In the genomic region with DNA sequence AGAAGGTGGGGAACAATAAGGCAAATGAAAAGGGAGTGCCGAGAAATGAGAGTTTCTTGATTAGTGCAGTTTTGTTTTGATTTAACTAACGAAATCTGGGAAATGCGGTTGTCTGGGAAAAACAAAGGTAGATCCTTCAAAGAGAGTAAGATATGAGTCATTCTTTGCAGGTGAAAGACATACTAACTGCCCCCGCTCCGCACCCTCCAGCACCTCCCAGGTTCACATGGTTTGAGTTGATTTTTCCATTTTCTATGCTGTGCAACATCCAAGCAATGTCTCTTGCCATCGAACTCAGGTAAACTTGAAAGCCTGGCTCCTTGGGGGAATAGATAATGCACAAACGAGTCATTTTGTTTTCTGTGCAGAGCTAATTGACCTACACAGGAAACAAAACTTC, we compare ENCODE assay signal across 17 cellular contexts.
A peak's percentile ranks its signal among the peaks of the same experiment; 100 is the strongest.
DNase-seq lines count a peak whose midpoint lies in the region; ATAC-seq and TF ChIP-seq lines count a peak whose summit lies in the region.
"Had no signal": no experiment of that assay in that cellular context is flagged by ENCODE, and none has a peak within 500 bp of the region (broad histone marks: within the 10 kb centered on the region; RNA-seq: fewer than 3 reads in every experiment).

No MANE protein-coding gene starts in this region.

- peak; percentile 12 for DNase-seq in stimulated activated CD4-positive, alpha-beta T cell treated with anti-CD3 and anti-CD28 coated beads, Interleukin-15, amount 100 ng/mL, for 24 hours
- no peak for DNase-seq in stimulated activated CD4-positive, alpha-beta T cell treated with anti-CD3 and anti-CD28 coated beads, Interleukin-4, amount 100 ng/mL, for 24 hours
- no peak for DNase-seq in GM23338 (ENCODE audit: low spot score)
- DNase-seq in SW480 (ENCODE audit: low spot score), result peak; percentile 40
- no peak for DNase-seq in osteoblast (ENCODE audit: insufficient read length, low spot score, missing footprints)
- DNase-seq in right lobe of liver, result no peak
- no peak for DNase-seq in gastrocnemius medialis
- DNase-seq in effector memory CD8-positive, alpha-beta T cell, result no peak
- DNase-seq: ACHN; Calu3; CD4-positive, CD25-positive, alpha-beta regulatory T cell; KG1; NCI-H1436; NCI-H2029; NCI-H510A; NCI-H774 had no signal

- no peaks in the 10 kb centered on the region for H3K4me1 Mint-ChIP-seq in GM23338
- H3K4me1 Mint-ChIP-seq in effector memory CD8-positive, alpha-beta T cell (ENCODE audit: low read depth in 2 of 2), result no peaks in the 10 kb centered on the region
- H3K4me1 Mint-ChIP-seq: B cell had no signal

- H3K79me2 ChIP-seq in GM23338 (replicated peaks; ENCODE audit: insufficient read depth) (no peaks in the 10 kb centered on the region), osteoblast (ENCODE audit: insufficient read depth, low read length) (no peaks in the 10 kb centered on the region)

- H3K36me3 ChIP-seq in GM23338 (ENCODE audit: insufficient read depth) (no peaks in the 10 kb centered on the region), osteoblast (ENCODE audit: insufficient read depth, low read length) (no peaks in the 10 kb centered on the region), right lobe of liver (no peaks in the 10 kb centered on the region), gastrocnemius medialis (no peaks in the 10 kb centered on the region)

- no peaks in the 10 kb centered on the region for H3K27me3 Mint-ChIP-seq in GM23338 (ENCODE audit: insufficient read depth, low read depth, poor library complexity)
- no peaks in the 10 kb centered on the region for H3K27me3 Mint-ChIP-seq in effector memory CD8-positive, alpha-beta T cell

- in situ Hi-C loops in gastrocnemius medialis (cut with MboI; ENCODE audit: low sequenced_read_pairs in 4 of 4), result no loop called here

- H3K27me3 ChIP-seq in GM23338 (ENCODE audit: insufficient read depth), result no peaks in the 10 kb centered on the region
- no peaks in the 10 kb centered on the region for H3K27me3 ChIP-seq in osteoblast (ENCODE audit: insufficient read depth, low read length)
- no peaks in the 10 kb centered on the region for H3K27me3 ChIP-seq in right lobe of liver
- H3K27me3 ChIP-seq in gastrocnemius medialis, result no peaks in the 10 kb centered on the region

- H3K4me3 ChIP-seq in GM23338, result no peak overlapping the region
- no peak overlapping the region for H3K4me3 ChIP-seq in osteoblast (ENCODE audit: insufficient read depth, low read length)
- H3K4me3 ChIP-seq in right lobe of liver, result no peak overlapping the region
- no peak overlapping the region for H3K4me3 ChIP-seq in gastrocnemius medialis

- H3K27ac ChIP-seq in GM23338 (ENCODE audit: low read depth), result no peak overlapping the region
- H3K27ac ChIP-seq in osteoblast (ENCODE audit: low read depth, low read length), result peak overlapping the region; percentile 53
- no peak overlapping the region for H3K27ac ChIP-seq in right lobe of liver
- H3K27ac ChIP-seq in gastrocnemius medialis, result no peak overlapping the region

- H2AFZ ChIP-seq in GM23338 (peak overlapping the region; percentile 48; the same call in 1 of the 2 replicates), osteoblast (ENCODE audit: low read length) (no peak overlapping the region)

- 80% methylated on average over 7 of the region's 7 CpGs for WGBS in right lobe of liver (ENCODE audit: insufficient coverage, low coverage, low lambda C conversion rate, missing lambda C conversion rate)

- H3K4me3 Mint-ChIP-seq in GM23338, result no peak overlapping the region
- no peak overlapping the region for H3K4me3 Mint-ChIP-seq in effector memory CD8-positive, alpha-beta T cell
- H3K4me3 Mint-ChIP-seq: B cell had no signal

- H3K9me3 ChIP-seq in osteoblast (ENCODE audit: low read depth, low read length) (no peaks in the 10 kb centered on the region), right lobe of liver (no peaks in the 10 kb centered on the region), gastrocnemius medialis (no peaks in the 10 kb centered on the region)

- H4K20me1 ChIP-seq in GM23338 (replicated peaks; ENCODE audit: insufficient read depth), result no peaks in the 10 kb centered on the region
- no peaks in the 10 kb centered on the region for H4K20me1 ChIP-seq in osteoblast (ENCODE audit: insufficient read depth, low read length)

- no peak overlapping the region for H3K27ac Mint-ChIP-seq in GM23338
- H3K27ac Mint-ChIP-seq in effector memory CD8-positive, alpha-beta T cell, result no peak overlapping the region
- H3K27ac Mint-ChIP-seq: B cell; CD4-positive, CD25-positive, alpha-beta regulatory T cell had no signal

- no peak for TF ChIP-seq CTCF in GM23338 (conservative IDR thresholded peaks at IDR 0.05; ENCODE audit: low read depth in 2 of 2)
- TF ChIP-seq CTCF in osteoblast (IDR thresholded peaks at IDR 0.05; ENCODE audit: extremely low read depth, low read depth, low read length), result no peak
- no peak for TF ChIP-seq CTCF in right lobe of liver (IDR thresholded peaks at IDR 0.05)
- TF ChIP-seq CTCF in gastrocnemius medialis (IDR thresholded peaks at IDR 0.05 in 4 of 5, conservative IDR thresholded peaks at IDR 0.05 in 1 of 5), result no peak

- no peak for ATAC-seq in GM23338
- ATAC-seq in right lobe of liver, result no peak
- no peak for ATAC-seq in gastrocnemius medialis
- no peak for ATAC-seq in effector memory CD8-positive, alpha-beta T cell (replicated peaks)

- intact Hi-C loops in right lobe of liver (cut with DNase I) (no loop called here), gastrocnemius medialis (cut with DNase I; ENCODE audit: low total_unique reads) (no loop called here)

- no peaks in the 10 kb centered on the region for H3K4me1 ChIP-seq in GM23338 (ENCODE audit: insufficient read depth)
- peaks cover 13% of the 10 kb centered on the region for H3K4me1 ChIP-seq in osteoblast (ENCODE audit: insufficient read depth, low read length)
- peaks cover 0 to 6% (median 2%) of the 10 kb centered on the region in 4 donors for H3K4me1 ChIP-seq in right lobe of liver
- no peaks in the 10 kb centered on the region for H3K4me1 ChIP-seq in gastrocnemius medialis

- TF ChIP-seq POLR2A in right lobe of liver (IDR thresholded peaks at IDR 0.05) (no peak), gastrocnemius medialis (IDR thresholded peaks at IDR 0.05) (no peak)

- H3F3A ChIP-seq in GM23338 (replicated peaks; ENCODE audit: low read depth), result no peaks in the 10 kb centered on the region

- H3K36me3 Mint-ChIP-seq in GM23338 (ENCODE audit: low read depth), result no peaks in the 10 kb centered on the region
- no peaks in the 10 kb centered on the region for H3K36me3 Mint-ChIP-seq in effector memory CD8-positive, alpha-beta T cell (ENCODE audit: insufficient read depth)
- H3K36me3 Mint-ChIP-seq: CD4-positive, CD25-positive, alpha-beta regulatory T cell had no signal

- H3K9me3 Mint-ChIP-seq in GM23338, result no peaks in the 10 kb centered on the region
- H3K9me3 Mint-ChIP-seq in effector memory CD8-positive, alpha-beta T cell, result no peaks in the 10 kb centered on the region
- H3K9me3 Mint-ChIP-seq: CD4-positive, CD25-positive, alpha-beta regulatory T cell had no signal

- H3K4me2 ChIP-seq in GM23338 (no peak overlapping the region), osteoblast (ENCODE audit: insufficient read depth, low read length) (peak overlapping the region; percentile 18)

- H3K9me2 ChIP-seq in GM23338 (ENCODE audit: insufficient read depth), result no peaks in the 10 kb centered on the region

TF ChIP-seq in GM23338, 12 proteins besides CTCF, POLR2A, EP300 and RAD21:
- TF ChIP-seq CREB1 (CRISPR knock-in tag; IDR thresholded peaks at IDR 0.05; ENCODE audit: low read depth), result no peak
- TF ChIP-seq POLR2AphosphoS5 (IDR thresholded peaks at IDR 0.05; ENCODE audit: low read depth), result no peak
- TF ChIP-seq EZH2 (IDR thresholded peaks at IDR 0.05; ENCODE audit: low read depth, unreplicated experiment), result no peak

Comparison
In these comparisons a context has a peak if more than half of its experiments do, and no peak if none do; other contexts are left out.
1. DNase-seq: peak in stimulated activated CD4-positive, alpha-beta T cell treated with anti-CD3 and anti-CD28 coated beads, Interleukin-15, amount 100 ng/mL, for 24 hours (single experiment) and SW480 (single experiment); none in stimulated activated CD4-positive, alpha-beta T cell treated with anti-CD3 and anti-CD28 coated beads, Interleukin-4, amount 100 ng/mL, for 24 hours (single experiment), GM23338 (single experiment), osteoblast (single experiment), right lobe of liver (0 of 3), gastrocnemius medialis (0 of 2) and effector memory CD8-positive, alpha-beta T cell (0 of 3).